14 cellular contexts compared by ENCODE assay signal in the genomic region with DNA sequence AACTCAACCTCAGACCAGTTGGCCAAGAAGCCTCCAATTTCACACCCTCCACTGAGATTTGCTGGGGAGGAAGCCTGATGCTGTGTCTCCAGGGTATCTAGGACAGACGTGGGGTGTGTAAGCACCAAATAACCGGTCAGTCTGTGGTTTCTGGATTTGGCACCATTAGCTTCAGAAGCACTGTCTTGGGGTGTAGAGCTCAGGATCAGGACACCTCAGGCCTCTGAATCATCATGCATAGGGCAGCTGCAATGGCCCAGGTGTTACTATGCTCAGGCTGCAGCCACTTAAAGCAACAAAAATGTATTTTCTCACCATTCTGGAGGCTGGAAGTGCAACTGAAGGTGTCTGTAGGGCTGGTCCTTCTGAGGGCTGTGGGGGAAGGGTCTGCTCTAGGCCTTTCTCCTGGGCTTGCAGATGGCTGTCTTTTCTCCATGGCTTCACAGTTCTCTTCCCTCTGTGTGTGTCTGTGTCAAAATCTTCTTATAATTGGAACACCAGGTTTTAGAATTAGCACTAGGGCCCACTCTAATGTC.
A peak's percentile ranks its signal among the peaks of the same experiment; 100 is the strongest.
DNase-seq lines count a peak whose midpoint lies in the region; ATAC-seq, FAIRE-seq and TF ChIP-seq lines count a peak whose summit lies in the region.
"Had no signal": no experiment of that assay in that cellular context is flagged by ENCODE, and none has a peak within 500 bp of the region (broad histone marks: within the 10 kb centered on the region; RNA-seq: fewer than 3 reads in every experiment).

No MANE protein-coding gene starts in this region.

- no peaks in the 10 kb centered on the region for H3K36me3 Mint-ChIP-seq in T-helper 2 cell treated with Interferon-gamma antibody and Interleukin-4, amounts not matched to agents 5 μg/mL and 100 μg/mL, for 36 hours (ENCODE audit: low read depth)
- H3K36me3 Mint-ChIP-seq: CD8-positive, alpha-beta T cell had no signal

- no peak overlapping the region for H3K4me3 Mint-ChIP-seq in T-helper 2 cell treated with Interferon-gamma antibody and Interleukin-4, amounts not matched to agents 5 μg/mL and 100 μg/mL, for 36 hours
- H3K4me3 Mint-ChIP-seq: B cell; CD8-positive, alpha-beta T cell had no signal

- H3K4me1 ChIP-seq in HepG2 (ENCODE audit: insufficient read depth, low read length) (peaks cover 39% of the 10 kb centered on the region), right lobe of liver (no peaks in the 10 kb centered on the region), RWPE2 (ENCODE audit: insufficient read depth, poor library complexity, severe bottlenecking) (no peaks in the 10 kb centered on the region), GM23248 (ENCODE audit: insufficient read depth) (no peaks in the 10 kb centered on the region)

- H3K4me3 ChIP-seq in HepG2 (replicated peaks in 1 of 3; ENCODE audit: insufficient read depth in 1 of 3, low read depth in 2 of 3, low read length in 3 of 3), result no peak overlapping the region
- no peak overlapping the region for H3K4me3 ChIP-seq in right lobe of liver
- H3K4me3 ChIP-seq in RWPE2 (ENCODE audit: severe bottlenecking), result no peak overlapping the region
- H3K4me3 ChIP-seq in GM23248, result no peak overlapping the region
- H3K4me3 ChIP-seq: BLaER1 treated with 17β-estradiol and CSF1 and Interleukin-3, amounts not matched to agents 10 nM and 100 nM had no signal

- H3K9me2 ChIP-seq in GM23248 (ENCODE audit: insufficient read depth), result no peaks in the 10 kb centered on the region

- H3K36me3 ChIP-seq in HepG2 (replicated peaks in 1 of 2; ENCODE audit: control insufficient read depth in 1 of 2, insufficient read depth in 2 of 2, low read length in 2 of 2), result no peaks in the 10 kb centered on the region
- H3K36me3 ChIP-seq in right lobe of liver, result no peaks in the 10 kb centered on the region
- no peaks in the 10 kb centered on the region for H3K36me3 ChIP-seq in RWPE2 (ENCODE audit: low read depth)
- no peaks in the 10 kb centered on the region for H3K36me3 ChIP-seq in GM23248 (ENCODE audit: low read depth)
- H3K36me3 ChIP-seq: BLaER1 treated with 17β-estradiol and CSF1 and Interleukin-3, amounts not matched to agents 10 nM and 100 nM had no signal

- no peak for TF ChIP-seq CTCF in HepG2 (CRISPR knock-in tag; IDR thresholded peaks at IDR 0.05)
- TF ChIP-seq CTCF in right lobe of liver (IDR thresholded peaks at IDR 0.05), result no peak
- no peak for TF ChIP-seq CTCF in RWPE2 (IDR thresholded peaks at IDR 0.05; ENCODE audit: poor library complexity, severe bottlenecking)

- H3K9me3 ChIP-seq in HepG2 (ENCODE audit: low read length) (no peaks in the 10 kb centered on the region), right lobe of liver (no peaks in the 10 kb centered on the region), RWPE2 (ENCODE audit: severe bottlenecking) (no peaks in the 10 kb centered on the region), GM23248 (ENCODE audit: low read depth) (no peaks in the 10 kb centered on the region)

- H4K20me1 ChIP-seq in HepG2 (ENCODE audit: insufficient read depth, low read length), result no peaks in the 10 kb centered on the region
- no peaks in the 10 kb centered on the region for H4K20me1 ChIP-seq in GM23248 (ENCODE audit: insufficient read depth)
- H4K20me1 ChIP-seq: BLaER1 treated with 17β-estradiol and CSF1 and Interleukin-3, amounts not matched to agents 10 nM and 100 nM had no signal

- H3F3A ChIP-seq in GM23248 (ENCODE audit: insufficient read depth), result no peaks in the 10 kb centered on the region

- H3K27me3 ChIP-seq in HepG2 (ENCODE audit: control insufficient read depth in 1 of 2, insufficient read depth in 2 of 2, low read length in 2 of 2) (peaks cover 0 to 9% of the 10 kb centered on the region in 2 experiments; a peak in 3 of 5 replicates), right lobe of liver (no peaks in the 10 kb centered on the region), RWPE2 (ENCODE audit: insufficient read depth, poor library complexity, severe bottlenecking) (no peaks in the 10 kb centered on the region), GM23248 (replicated peaks; ENCODE audit: insufficient read depth) (no peaks in the 10 kb centered on the region; the same call in 1 of the 2 replicates)
- H3K27me3 ChIP-seq: BLaER1 treated with 17β-estradiol and CSF1 and Interleukin-3, amounts not matched to agents 10 nM and 100 nM had no signal

- POLR2A ChIA-PET in HepG2 (lab: Yijun Ruan, JAX), result no interaction called here

- no peaks in the 10 kb centered on the region for H3K4me1 Mint-ChIP-seq in T-helper 2 cell treated with Interferon-gamma antibody and Interleukin-4, amounts not matched to agents 5 μg/mL and 100 μg/mL, for 36 hours (ENCODE audit: low read depth)

- BruUV-seq in HepG2 (replicated peaks; lab: Mats Ljungman, UMichigan), result no TSS peak

- no peak overlapping the region for H2AFZ ChIP-seq in HepG2 (ENCODE audit: low read length)
- no peak overlapping the region for H2AFZ ChIP-seq in GM23248

- TF ChIP-seq POLR2A in HepG2 (IDR thresholded peaks at IDR 0.05; ENCODE audit: insufficient read depth in 1 of 2, low read depth in 2 of 2, low read length in 2 of 2), result no peak
- no peak for TF ChIP-seq POLR2A in right lobe of liver (IDR thresholded peaks at IDR 0.05)

- in situ Hi-C loops in HepG2 (cut with HindIII; ENCODE audit: extremely low pct_ligation_motif_present, low pct_unique_long_range_greater_than_20kb), result no loop called here
- in situ Hi-C loops in GM23248 (cut with MboI), result no loop called here

- H3K27me3 Mint-ChIP-seq in T-helper 2 cell treated with Interferon-gamma antibody and Interleukin-4, amounts not matched to agents 5 μg/mL and 100 μg/mL, for 36 hours (ENCODE audit: low read depth), result peaks cover 9% of the 10 kb centered on the region

- WGBS in HepG2 (ENCODE audit: low lambda C conversion rate), result 7% methylated on average over 2 of the region's 2 CpGs
- 80% methylated on average over 1 of the region's 2 CpGs for WGBS in right lobe of liver (ENCODE audit: insufficient coverage, low coverage, low lambda C conversion rate, missing lambda C conversion rate)
- 35 to 47% methylated on average over 2 of the region's 2 CpGs for WGBS in GM23248 (ENCODE audit: low coverage in 1 of 2, low lambda C conversion rate in 2 of 2, missing lambda C conversion rate in 2 of 2), 2 experiments

- no peak for TF ChIP-seq RAD21 in HepG2 (CRISPR knock-in tag; IDR thresholded peaks at IDR 0.05)

- ATAC-seq in HepG2 (peak; percentile 27), right lobe of liver (no peak), RWPE2 (ENCODE audit: low read depth) (peak; percentile 44; the same call in 2 of the 3 replicates)
- ATAC-seq: CD8-positive, alpha-beta T cell had no signal

- H3K27ac Mint-ChIP-seq in T-helper 2 cell treated with Interferon-gamma antibody and Interleukin-4, amounts not matched to agents 5 μg/mL and 100 μg/mL, for 36 hours, result no peak overlapping the region
- H3K27ac Mint-ChIP-seq: B cell; CD8-positive, alpha-beta T cell had no signal

- no peak overlapping the region for H3K9ac ChIP-seq in HepG2 (ENCODE audit: insufficient read depth, low read depth, low read length)
- no peak overlapping the region for H3K9ac ChIP-seq in GM23248
- H3K9ac ChIP-seq: BLaER1 treated with 17β-estradiol and CSF1 and Interleukin-3, amounts not matched to agents 10 nM and 100 nM had no signal

- CTCF ChIA-PET in HepG2 (lab: Yijun Ruan, JAX; ENCODE audit: low intra/inter-chr PET ratio, low total read pairs), result no interaction called here

- H3K9me3 Mint-ChIP-seq in T-helper 2 cell treated with Interferon-gamma antibody and Interleukin-4, amounts not matched to agents 5 μg/mL and 100 μg/mL, for 36 hours, result no peaks in the 10 kb centered on the region

- no peak overlapping the region for H3K27ac ChIP-seq in HepG2 (ENCODE audit: extremely low read length, insufficient read depth, low read length)
- no peak overlapping the region for H3K27ac ChIP-seq in right lobe of liver
- no peak overlapping the region for H3K27ac ChIP-seq in RWPE2 (ENCODE audit: poor library complexity, severe bottlenecking)
- no peak overlapping the region for H3K27ac ChIP-seq in GM23248
- H3K27ac ChIP-seq: BLaER1 treated with 17β-estradiol and CSF1 and Interleukin-3, amounts not matched to agents 10 nM and 100 nM had no signal

- H3K4me2 ChIP-seq in HepG2 (ENCODE audit: low read depth, low read length), result no peak overlapping the region
- H3K4me2 ChIP-seq in GM23248 (ENCODE audit: unreplicated experiment), result no peak overlapping the region

- H3K79me2 ChIP-seq in HepG2 (ENCODE audit: insufficient read depth, low read length) (no peaks in the 10 kb centered on the region), GM23248 (ENCODE audit: insufficient read depth) (no peaks in the 10 kb centered on the region)

- intact Hi-C loops in HepG2 (cut with micrococcal nuclease; ENCODE audit: unreplicated experiment) (no loop called here), right lobe of liver (cut with DNase I) (no loop called here)

- DNase-seq in HepG2 (ENCODE audit: low spot score), result no peak
- no peak for DNase-seq in right lobe of liver
- no peak for DNase-seq in RWPE2 (ENCODE audit: low spot score)
- DNase-seq in mesenteric fat pad (ENCODE audit: low spot score), result peak; percentile 55
- DNase-seq in T-helper 2 cell treated with Interferon-gamma antibody and Interleukin-4, amounts not matched to agents 5 μg/mL and 100 μg/mL, for 36 hours (ENCODE audit: low spot score), result no peak
- DNase-seq in GM23248, result no peak
- DNase-seq: Calu3; CD8-positive, alpha-beta T cell; DMS79 treated with DMSO at 0.1 percent for 48 hours; GF-D8; HCEC 1CT had no signal

- TF ChIP-seq EP300 in HepG2 (IDR thresholded peaks at IDR 0.05; ENCODE audit: low read depth in 2 of 2, low read length in 2 of 2) (no peak), HepG2 (CRISPR knock-in tag; IDR thresholded peaks at IDR 0.05; ENCODE audit: borderline replicate concordance) (no peak)

- FAIRE-seq in HepG2 (lab: Jason Lieb, UNC), result no peak
- FAIRE-seq: H54 had no signal

TF ChIP-seq in HepG2, 621 proteins besides CTCF, POLR2A, EP300 and RAD21 (continues in another document):
- no peak for TF ChIP-seq HDAC2 (CRISPR knock-in tag; IDR thresholded peaks at IDR 0.05)
- TF ChIP-seq ZNF337 (CRISPR knock-in tag; IDR thresholded peaks at IDR 0.05; ENCODE audit: borderline replicate concordance, low read depth), result no peak
- no peak for TF ChIP-seq U2AF2 (IDR thresholded peaks at IDR 0.05; ENCODE audit: low read depth, low read length)
- no peak for TF ChIP-seq ZNF317 (CRISPR knock-in tag; IDR thresholded peaks at IDR 0.05)
- TF ChIP-seq ZNF615 (CRISPR knock-in tag; IDR thresholded peaks at IDR 0.05; ENCODE audit: borderline replicate concordance), result no peak
- no peak for TF ChIP-seq ATRX (CRISPR knock-in tag; IDR thresholded peaks at IDR 0.05; ENCODE audit: borderline replicate concordance)

Comparison
In these comparisons a context has a peak if more than half of its experiments do, and no peak if none do; other contexts are left out.
1. ATAC-seq: peak in HepG2 (single experiment) and RWPE2 (single experiment); none in right lobe of liver (0 of 4).